ENCODE assay signal across 1 cellular context in the genomic region with DNA sequence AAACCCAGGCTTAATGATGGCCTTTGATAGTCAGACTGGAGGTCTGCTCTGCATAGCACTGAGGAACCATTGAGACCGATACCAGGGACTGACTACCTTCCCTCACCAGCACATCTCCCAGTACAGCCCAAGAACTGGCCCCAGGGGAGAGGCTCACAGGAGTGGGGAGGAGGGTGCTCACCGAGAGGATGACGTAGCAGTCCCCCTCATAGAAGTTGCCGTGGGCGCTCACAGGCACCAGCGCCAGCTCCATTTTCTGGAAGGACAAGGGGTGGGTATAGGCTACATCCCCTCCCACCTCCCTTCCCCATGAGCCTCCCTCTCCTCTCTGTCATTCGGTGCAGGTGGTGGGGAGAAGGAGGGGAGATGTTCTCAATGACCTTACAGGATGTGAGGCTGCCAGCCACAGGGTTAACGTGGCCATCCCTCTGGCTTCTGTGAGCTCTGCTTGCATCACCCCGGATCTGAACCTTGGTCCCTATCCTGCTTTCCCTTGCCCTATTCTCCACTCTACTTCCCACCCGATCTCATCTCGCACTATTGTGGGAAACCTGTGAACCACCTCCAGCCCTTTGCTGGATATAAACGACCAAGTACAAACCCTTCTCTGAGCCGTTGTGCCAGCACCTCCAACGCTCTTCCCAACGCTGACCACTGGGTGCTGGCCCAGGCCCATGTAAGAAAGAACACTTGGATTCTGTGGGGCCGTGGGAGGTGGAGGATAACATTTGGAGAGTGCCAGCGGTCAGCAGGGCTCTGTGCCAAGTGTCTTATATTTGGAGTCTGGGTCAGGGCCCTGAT.
A peak's percentile ranks its signal among the peaks of the same experiment; 100 is the strongest.
TF ChIP-seq lines count a peak whose summit lies in the region.

No MANE protein-coding gene starts in this region.

TF ChIP-seq in K562, 482 proteins besides CTCF, POLR2A, EP300 and RAD21:
- TF ChIP-seq ZNF140 (CRISPR knock-in tag; IDR thresholded peaks at IDR 0.05) (no peak), SIN3A (IDR thresholded peaks at IDR 0.05; ENCODE audit: borderline replicate concordance in 2 of 2, control insufficient read depth in 1 of 2, low read depth in 2 of 2, low read length in 2 of 2) (no peak), NFIC (IDR thresholded peaks at IDR 0.05) (0 out of 2 replicates have a peak, but pooled peaks have one; percentile 14)
